27 cellular contexts compared by ENCODE assay signal in genomic region chr20:59936409-59936808, GRCh38. TPM values are rescaled to one million over a fixed set of nuclear protein-coding genes. Genes with fewer than 3 reads are reported as not detected.
"Had no signal": no experiment of that assay in that cellular context is flagged by ENCODE, and none has a peak within 500 bp of the region (broad histone marks: within the 10 kb centered on the region; RNA-seq: fewer than 3 reads in every experiment).

No MANE protein-coding gene starts in this region.

- DNase-seq: activated CD4-positive, alpha-beta T cell treated with anti-CD3 and anti-CD28 coated beads, Interleukin-2, amount 10 ng/mL, durations not matched to agents 7 days and 5 days; activated CD4-positive, CD25-positive, alpha-beta regulatory T cell treated with anti-CD3 and anti-CD28 coated beads, Interleukin-2, amount 50 U/mL, for 72 hours; activated CD8-positive, alpha-beta memory T cell treated with anti-CD3 and anti-CD28 coated beads, Interleukin-2, amount 10 ng/mL, durations not matched to agents 7 days and 5 days; activated CD8-positive, alpha-beta T cell treated with anti-CD3 and anti-CD28 coated beads for 36 hours; activated gamma-delta T cell; activated T-cell treated with anti-CD3 and anti-CD28 coated beads for 4 hours; aorta; brain microvascular endothelial cell; dermis blood vessel endothelial cell; effector memory CD8-positive, alpha-beta T cell; foreskin melanocyte; left cardiac atrium; naive B cell; stimulated activated CD4-positive, alpha-beta T cell treated with anti-CD3 and anti-CD28 coated beads, Interleukin-2, amount 100 ng/mL, for 24 hours; stimulated activated naive CD8-positive, alpha-beta T cell treated with anti-CD3 and anti-CD28 coated beads, Interleukin-15, amount 100 ng/mL, for 72 hours; transverse colon; uterus had no signal

- H3K9ac ChIP-seq: neural progenitor cell had no signal

- H3K9me3 ChIP-seq: suprapubic skin, transverse colon, uterus had no signal

- H3K4me2 ChIP-seq: neural progenitor cell had no signal

- H3K27ac ChIP-seq: brain microvascular endothelial cell, neural progenitor cell, skin epidermis, suprapubic skin, transverse colon, uterus had no signal

- ATAC-seq: activated CD8-positive, alpha-beta memory T cell treated with anti-CD3 and anti-CD28 coated beads, Interleukin-2, amount 10 ng/mL, durations not matched to agents 7 days and 5 days; activated CD8-positive, alpha-beta T cell treated with anti-CD3 and anti-CD28 coated beads for 36 hours; effector memory CD8-positive, alpha-beta T cell; esophagus mucosa; left cardiac atrium; stimulated activated effector memory CD8-positive, alpha-beta T cell treated with anti-CD3 and anti-CD28 coated beads, Interleukin-12 subunit alpha, Interleukin-12 subunit beta, amount 100 ng/mL, for 72 hours; stimulated activated naive CD8-positive, alpha-beta T cell treated with anti-CD3 and anti-CD28 coated beads, Interleukin-15, amount 100 ng/mL, for 72 hours had no signal

- H3K9me3 Mint-ChIP-seq: activated CD4-positive, alpha-beta T cell treated with anti-CD3 and anti-CD28 coated beads, Interleukin-2, amount 10 ng/mL, durations not matched to agents 7 days and 5 days; activated CD8-positive, alpha-beta T cell treated with anti-CD3 and anti-CD28 coated beads for 36 hours; activated naive CD4-positive, alpha-beta T cell treated with anti-CD3 and anti-CD28 coated beads, Interleukin-2, amount 50 U/mL, for 24 hours; effector memory CD8-positive, alpha-beta T cell; naive B cell; neural progenitor cell; stimulated activated effector memory CD8-positive, alpha-beta T cell treated with anti-CD3 and anti-CD28 coated beads, Interleukin-12 subunit alpha, Interleukin-12 subunit beta, amount 100 ng/mL, for 72 hours; stimulated activated naive CD8-positive, alpha-beta T cell treated with anti-CD3 and anti-CD28 coated beads, Interleukin-15, amount 100 ng/mL, for 72 hours had no signal

- H3K4me3 ChIP-seq: lung, neural progenitor cell, skin epidermis, suprapubic skin, transverse colon, uterus had no signal

- H3K4me3 Mint-ChIP-seq: activated CD4-positive, alpha-beta T cell treated with anti-CD3 and anti-CD28 coated beads, Interleukin-2, amount 10 ng/mL, durations not matched to agents 7 days and 5 days; activated CD8-positive, alpha-beta memory T cell treated with anti-CD3 and anti-CD28 coated beads, Interleukin-2, amount 10 ng/mL, durations not matched to agents 7 days and 5 days; activated CD8-positive, alpha-beta T cell treated with anti-CD3 and anti-CD28 coated beads for 36 hours; activated naive CD4-positive, alpha-beta T cell treated with anti-CD3 and anti-CD28 coated beads, Interleukin-2, amount 50 U/mL, for 24 hours; effector memory CD8-positive, alpha-beta T cell; stimulated activated effector memory CD8-positive, alpha-beta T cell treated with anti-CD3 and anti-CD28 coated beads, Interleukin-12 subunit alpha, Interleukin-12 subunit beta, amount 100 ng/mL, for 72 hours; stimulated activated naive CD8-positive, alpha-beta T cell treated with anti-CD3 and anti-CD28 coated beads, Interleukin-15, amount 100 ng/mL, for 72 hours had no signal

- H3K27me3 Mint-ChIP-seq: activated CD4-positive, alpha-beta T cell treated with anti-CD3 and anti-CD28 coated beads, Interleukin-2, amount 10 ng/mL, durations not matched to agents 7 days and 5 days; activated CD8-positive, alpha-beta memory T cell treated with anti-CD3 and anti-CD28 coated beads, Interleukin-2, amount 10 ng/mL, durations not matched to agents 7 days and 5 days; activated CD8-positive, alpha-beta T cell treated with anti-CD3 and anti-CD28 coated beads for 36 hours; activated naive CD4-positive, alpha-beta T cell treated with anti-CD3 and anti-CD28 coated beads, Interleukin-2, amount 50 U/mL, for 24 hours; effector memory CD8-positive, alpha-beta T cell; naive B cell; stimulated activated naive CD8-positive, alpha-beta T cell treated with anti-CD3 and anti-CD28 coated beads, Interleukin-15, amount 100 ng/mL, for 72 hours had no signal

- H3K27ac Mint-ChIP-seq: activated CD4-positive, alpha-beta T cell treated with anti-CD3 and anti-CD28 coated beads, Interleukin-2, amount 10 ng/mL, durations not matched to agents 7 days and 5 days; activated CD8-positive, alpha-beta memory T cell treated with anti-CD3 and anti-CD28 coated beads, Interleukin-2, amount 10 ng/mL, durations not matched to agents 7 days and 5 days; activated CD8-positive, alpha-beta T cell treated with anti-CD3 and anti-CD28 coated beads for 36 hours; activated naive CD4-positive, alpha-beta T cell treated with anti-CD3 and anti-CD28 coated beads, Interleukin-2, amount 50 U/mL, for 24 hours; neural progenitor cell; progenitor cell of endocrine pancreas; stimulated activated effector memory CD8-positive, alpha-beta T cell treated with anti-CD3 and anti-CD28 coated beads, Interleukin-12 subunit alpha, Interleukin-12 subunit beta, amount 100 ng/mL, for 72 hours; stimulated activated naive CD8-positive, alpha-beta T cell treated with anti-CD3 and anti-CD28 coated beads, Interleukin-15, amount 100 ng/mL, for 72 hours had no signal

- H3K36me3 ChIP-seq: brain microvascular endothelial cell, neural progenitor cell, suprapubic skin, transverse colon, uterus had no signal

- H3K36me3 Mint-ChIP-seq: naive B cell had no signal

- FAIRE-seq: islet of Langerhans had no signal

- H3K27me3 ChIP-seq: brain microvascular endothelial cell, suprapubic skin, transverse colon, uterus had no signal

RNA-seq across cellular contexts. Expression of gene CDH26, which starts 21.8 kb away (rescaled TPM):
- total RNA-seq: endothelial cell of umbilical vein had no signal
